ENCODE assay signal across 1 cellular context in the genomic region with DNA sequence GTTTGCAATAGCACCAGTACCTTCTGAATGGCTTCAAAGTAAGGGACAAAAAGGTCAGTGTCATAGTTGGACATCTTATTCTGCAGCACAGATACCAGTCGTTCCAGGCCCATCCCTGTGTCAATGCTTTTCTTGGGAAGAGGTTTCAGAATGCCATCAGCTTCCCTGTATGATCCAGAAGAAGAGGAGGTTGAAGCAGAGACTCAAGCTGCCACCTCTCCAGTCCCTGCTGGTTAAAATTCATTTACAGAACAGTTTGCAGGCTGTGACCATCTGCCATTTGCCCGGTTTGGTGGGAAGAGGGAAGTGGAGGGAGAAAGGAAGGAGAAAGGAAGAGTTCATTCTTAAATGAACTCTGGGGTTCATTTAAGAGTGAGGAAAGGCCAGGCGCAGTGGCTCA.
TF ChIP-seq lines count a peak whose summit lies in the region.

No MANE protein-coding gene starts in this region.

TF ChIP-seq in HepG2, 621 proteins besides CTCF, POLR2A, EP300 and RAD21:
- TF ChIP-seq, protein P1, sequence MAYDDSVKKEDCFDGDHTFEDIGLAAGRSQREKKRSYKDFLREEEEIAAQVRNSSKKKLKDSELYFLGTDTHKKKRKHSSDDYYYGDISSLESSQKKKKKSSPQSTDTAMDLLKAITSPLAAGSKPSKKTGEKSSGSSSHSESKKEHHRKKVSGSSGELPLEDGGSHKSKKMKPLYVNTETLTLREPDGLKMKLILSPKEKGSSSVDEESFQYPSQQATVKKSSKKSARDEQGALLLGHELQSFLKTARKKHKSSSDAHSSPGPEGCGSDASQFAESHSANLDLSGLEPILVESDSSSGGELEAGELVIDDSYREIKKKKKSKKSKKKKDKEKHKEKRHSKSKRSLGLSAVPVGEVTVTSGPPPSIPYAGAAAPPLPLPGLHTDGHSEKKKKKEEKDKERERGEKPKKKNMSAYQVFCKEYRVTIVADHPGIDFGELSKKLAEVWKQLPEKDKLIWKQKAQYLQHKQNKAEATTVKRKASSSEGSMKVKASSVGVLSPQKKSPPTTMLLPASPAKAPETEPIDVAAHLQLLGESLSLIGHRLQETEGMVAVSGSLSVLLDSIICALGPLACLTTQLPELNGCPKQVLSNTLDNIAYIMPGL (CRISPR knock-in tag; IDR thresholded peaks at IDR 0.05; ENCODE audit: borderline replicate concordance in 1 of 2, low read depth in 1 of 2): no peak
- 0 out of 2 replicates have a peak, but pooled peaks have one; percentile 9 for TF ChIP-seq POLR2AphosphoS5 (IDR thresholded peaks at IDR 0.05; ENCODE audit: low read depth, low read length)
